In genomic region chr20:19961298-19961697, GRCh38 we compare ENCODE assay signal across 21 cellular contexts.
"Had no signal": no experiment of that assay in that cellular context is flagged by ENCODE, and none has a peak within 500 bp of the region (broad histone marks: within the 10 kb centered on the region; RNA-seq: fewer than 3 reads in every experiment).

No MANE protein-coding gene starts in this region.

- H3K27ac Mint-ChIP-seq: activated naive CD4-positive, alpha-beta T cell treated with anti-CD3 and anti-CD28 coated beads, Interleukin-2, amount 50 U/mL, for 24 hours; brain; effector memory CD8-positive, alpha-beta T cell; stimulated activated naive B cell treated with anti-CD40 and anti-IgM and Interleukin-4, amounts not matched to agents 10 μg/mL and 1 μg/mL and 100 μg/mL, for 72 hours; T-helper 1 cell treated with Interleukin-12 subunit alpha and Interleukin-12 subunit beta and Interleukin-4 antibody, amounts not matched to agents 30 μg/mL and 1 μg/mL, for 36 hours had no signal

- H3K4me1 Mint-ChIP-seq: activated naive CD4-positive, alpha-beta T cell treated with anti-CD3 and anti-CD28 coated beads, Interleukin-2, amount 50 U/mL, for 24 hours; central memory CD8-positive, alpha-beta T cell; stimulated activated naive B cell treated with anti-CD40 and anti-IgM and Interleukin-4, amounts not matched to agents 10 μg/mL and 1 μg/mL and 100 μg/mL, for 72 hours had no signal

- H3K27me3 ChIP-seq: upper lobe of right lung had no signal

- H3K4me3 ChIP-seq: mucosa of descending colon, thoracic aorta, upper lobe of right lung had no signal

- H3K27me3 Mint-ChIP-seq: activated naive CD4-positive, alpha-beta T cell treated with anti-CD3 and anti-CD28 coated beads, Interleukin-2, amount 50 U/mL, for 24 hours; brain; stimulated activated naive B cell treated with anti-CD40 and anti-IgM and Interleukin-4, amounts not matched to agents 10 μg/mL and 1 μg/mL and 100 μg/mL, for 72 hours had no signal

- H3K9me3 Mint-ChIP-seq: activated naive CD4-positive, alpha-beta T cell treated with anti-CD3 and anti-CD28 coated beads, Interleukin-2, amount 50 U/mL, for 24 hours; brain; central memory CD8-positive, alpha-beta T cell; effector memory CD8-positive, alpha-beta T cell; stimulated activated naive B cell treated with anti-CD40 and anti-IgM and Interleukin-4, amounts not matched to agents 10 μg/mL and 1 μg/mL and 100 μg/mL, for 72 hours; T-helper 1 cell treated with Interleukin-12 subunit alpha and Interleukin-12 subunit beta and Interleukin-4 antibody, amounts not matched to agents 30 μg/mL and 1 μg/mL, for 36 hours had no signal

- DNase-seq: activated CD4-positive, alpha-beta T cell treated with anti-CD3 and anti-CD28 coated beads for 4 hours; activated CD4-positive, alpha-beta T cell treated with anti-CD3 and anti-CD28 coated beads, Interleukin-2, amount 50 U/mL, for 48 hours; activated CD4-positive, CD25-positive, alpha-beta regulatory T cell; activated CD8-positive, alpha-beta memory T cell treated with anti-CD3 and anti-CD28 coated beads, Interleukin-2, amount 50 U/mL, for 48 hours; activated T-cell treated with anti-CD3 and anti-CD28 coated beads, Interleukin-2, amount 50 U/mL, for 48 hours; aorta; effector memory CD8-positive, alpha-beta T cell; kidney glomerular epithelial cell; mesenchymal stem cell; mucosa of descending colon; occipital lobe; stimulated activated CD4-positive, alpha-beta T cell treated with anti-CD3 and anti-CD28 coated beads, Interleukin-2, amount 100 ng/mL, for 48 hours; stimulated activated CD8-positive, alpha-beta memory T cell treated with anti-CD3 and anti-CD28 coated beads, Interleukin-4, amount 100 ng/mL, for 48 hours; stimulated activated naive B cell treated with anti-CD40 and anti-IgM and Interleukin-4, amounts not matched to agents 10 μg/mL and 1 μg/mL and 100 μg/mL, for 72 hours; T1000; upper lobe of right lung had no signal

- H3K9me3 ChIP-seq: mucosa of descending colon, thoracic aorta, upper lobe of right lung had no signal

- H3K36me3 Mint-ChIP-seq: activated naive CD4-positive, alpha-beta T cell treated with anti-CD3 and anti-CD28 coated beads, Interleukin-2, amount 50 U/mL, for 24 hours had no signal

- H3K4me3 Mint-ChIP-seq: activated naive CD4-positive, alpha-beta T cell treated with anti-CD3 and anti-CD28 coated beads, Interleukin-2, amount 50 U/mL, for 24 hours; brain; central memory CD8-positive, alpha-beta T cell; effector memory CD8-positive, alpha-beta T cell; stimulated activated naive B cell treated with anti-CD40 and anti-IgM and Interleukin-4, amounts not matched to agents 10 μg/mL and 1 μg/mL and 100 μg/mL, for 72 hours; T-helper 1 cell treated with Interleukin-12 subunit alpha and Interleukin-12 subunit beta and Interleukin-4 antibody, amounts not matched to agents 30 μg/mL and 1 μg/mL, for 36 hours had no signal

- H3K27ac ChIP-seq: thoracic aorta, upper lobe of right lung had no signal

- ATAC-seq: effector memory CD8-positive, alpha-beta T cell; mucosa of descending colon; stimulated activated naive B cell treated with anti-CD40 and anti-IgM and Interleukin-4, amounts not matched to agents 10 μg/mL and 1 μg/mL and 100 μg/mL, for 72 hours; upper lobe of right lung had no signal
